In the genomic region with DNA sequence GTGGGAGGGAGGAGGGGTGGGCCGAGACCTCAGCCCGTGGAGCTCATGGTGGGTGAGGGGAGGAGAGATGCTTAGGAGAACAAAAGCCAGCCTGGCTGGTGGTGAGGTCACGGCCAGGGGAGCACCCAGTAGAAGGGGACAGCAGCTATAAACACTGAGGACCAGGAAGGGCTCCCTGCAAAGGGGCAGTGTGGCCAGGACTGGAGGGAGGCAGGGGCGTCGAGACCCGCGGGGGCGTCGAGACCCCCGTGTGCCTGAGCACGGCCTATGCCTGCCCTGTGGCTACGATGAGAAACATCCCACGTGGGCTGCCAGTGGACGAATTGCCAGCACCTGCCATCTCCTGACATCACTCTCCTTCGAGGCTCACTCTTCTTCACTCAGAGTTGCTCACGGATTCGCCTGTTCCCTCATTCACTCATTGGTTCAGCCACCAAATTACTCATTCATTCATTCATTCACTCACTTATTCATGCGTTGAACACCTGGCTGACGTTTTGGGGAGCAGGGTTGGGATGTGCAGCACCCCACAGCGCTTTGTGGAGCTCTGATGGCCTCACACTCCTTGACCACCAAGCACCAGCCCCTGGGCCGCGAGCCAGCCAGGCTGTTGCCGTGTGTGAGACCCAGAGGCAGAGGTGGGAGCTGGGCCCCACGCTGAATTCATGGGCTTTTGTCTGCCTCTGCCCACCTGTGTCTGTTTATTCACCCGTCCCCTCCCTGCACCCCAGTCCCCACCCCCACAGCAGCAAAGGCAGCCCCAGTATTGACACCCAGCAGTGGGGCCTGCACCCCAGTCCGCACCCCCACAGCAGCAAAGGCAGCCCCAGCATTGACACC, we compare ENCODE assay signal across 20 cellular contexts.
"Had no signal": no experiment of that assay in that cellular context is flagged by ENCODE, and none has a peak within 500 bp of the region (broad histone marks: within the 10 kb centered on the region; RNA-seq: fewer than 3 reads in every experiment).

No MANE protein-coding gene starts in this region.

- DNase-seq: activated CD4-positive, alpha-beta T cell treated with anti-CD3 and anti-CD28 coated beads, Interleukin-2, amount 10 ng/mL, durations not matched to agents 7 days and 5 days; activated CD4-positive, CD25-positive, alpha-beta regulatory T cell treated with anti-CD3 and anti-CD28 coated beads, Interleukin-2, amount 50 U/mL, for 72 hours; activated CD8-positive, alpha-beta T cell treated with anti-CD3 and anti-CD28 coated beads, Interleukin-2, amount 10 ng/mL, durations not matched to agents 7 days and 5 days; activated gamma-delta T cell; adrenal gland; cerebellar nuclear complex; cortex of kidney; mammary epithelial cell; midbrain; stimulated activated CD4-positive, alpha-beta T cell treated with anti-CD3 and anti-CD28 coated beads, Interleukin-4, amount 100 ng/mL, for 24 hours; stimulated activated naive CD4-positive, alpha-beta T cell treated with Interleukin-2 at 50 U/mL for 16 hours; T-cell; WERI-Rb-1 had no signal

- H3K27ac ChIP-seq: adrenal gland, breast epithelium, epithelial cell of prostate, heart right ventricle, thoracic aorta, WERI-Rb-1 had no signal

- FAIRE-seq: keratinocyte, TTC549 had no signal

- H3K9me3 ChIP-seq: adrenal gland, breast epithelium, heart right ventricle, thoracic aorta had no signal

- H3K36me3 ChIP-seq: adrenal gland, breast epithelium, heart right ventricle, thoracic aorta, WERI-Rb-1 had no signal

- ATAC-seq: activated CD8-positive, alpha-beta T cell treated with anti-CD3 and anti-CD28 coated beads, Interleukin-2, amount 10 ng/mL, durations not matched to agents 7 days and 5 days; heart right ventricle; left lobe of liver; T-cell had no signal

- H3K4me3 ChIP-seq: adrenal gland, breast epithelium, heart right ventricle, thoracic aorta had no signal

- H3K4me1 ChIP-seq: breast epithelium had no signal
